7 cellular contexts compared by ENCODE assay signal in the genomic region with DNA sequence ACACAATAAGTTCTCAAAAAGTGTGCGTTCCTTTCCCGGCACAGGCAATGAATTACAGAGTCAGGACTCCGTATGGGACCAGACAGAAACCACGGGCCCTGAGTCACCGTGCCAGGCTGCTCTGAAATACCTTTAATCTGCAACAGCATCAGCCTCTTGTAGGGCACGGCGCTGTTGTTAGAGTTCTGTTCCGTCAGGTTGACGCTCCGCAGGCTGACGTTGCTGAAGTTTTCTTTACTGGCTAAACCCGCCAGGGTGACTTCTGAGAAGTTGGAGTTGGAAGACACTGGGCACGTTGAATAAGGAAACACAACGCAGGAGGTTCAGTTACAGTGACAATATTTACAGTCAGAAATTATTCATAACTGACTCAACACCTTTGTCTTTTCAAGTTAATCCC.
DNase-seq lines count a peak whose midpoint lies in the region; ATAC-seq, FAIRE-seq and TF ChIP-seq lines count a peak whose summit lies in the region.
"Not testable (repeated sequence)": the region's sequence is repeated elsewhere in the genome, so short reads cannot be mapped to it uniquely, and the experiment has no call there.

No MANE protein-coding gene starts in this region.

- not testable (repeated sequence) for H3K27me3 ChIP-seq in astrocyte (ENCODE audit: insufficient read depth, low read length); esophagus squamous epithelium; muscle layer of colon (ENCODE audit: control insufficient read depth in 1 of 2, insufficient read depth in 2 of 2, low read length in 2 of 2)

- TF ChIP-seq CTCF in activated CD8-positive, alpha-beta T cell treated with anti-CD3 and anti-CD28 coated beads for 36 hours (IDR thresholded peaks at IDR 0.05); astrocyte (IDR thresholded peaks at IDR 0.05; ENCODE audit: insufficient read depth, low read depth, low read length); esophagus squamous epithelium (IDR thresholded peaks at IDR 0.05): not testable (repeated sequence)

- 64 to 75% methylated on average over 5 to 14 of the region's 14 CpGs for WGBS in esophagus squamous epithelium, 2 donors

- not testable (repeated sequence) for H3K9me3 ChIP-seq in astrocyte (ENCODE audit: insufficient read depth, low read depth, low read length); esophagus squamous epithelium; muscle layer of colon (ENCODE audit: low read length)

- POLR2A ChIA-PET in activated CD8-positive, alpha-beta T cell treated with anti-CD3 and anti-CD28 coated beads for 36 hours (lab: Charles Lee) = not testable (repeated sequence)

- intact Hi-C loops in activated CD8-positive, alpha-beta T cell treated with anti-CD3 and anti-CD28 coated beads for 36 hours (cut with micrococcal nuclease); esophagus squamous epithelium (cut with DNase I): not testable (repeated sequence)

- not testable (repeated sequence) for H2AFZ ChIP-seq in astrocyte (ENCODE audit: low read depth, low read length)

- H3K4me3 Mint-ChIP-seq in activated CD8-positive, alpha-beta T cell treated with anti-CD3 and anti-CD28 coated beads for 36 hours; astrocyte (ENCODE audit: unreplicated experiment); stimulated activated effector memory CD8-positive, alpha-beta T cell treated with anti-CD3 and anti-CD28 coated beads, Interleukin-12 subunit alpha, Interleukin-12 subunit beta, amount 100 ng/mL, for 72 hours: not testable (repeated sequence)

- H3K36me3 ChIP-seq in astrocyte (ENCODE audit: insufficient read depth, low read length) = peaks cover 14% of the 10 kb centered on the region
- peaks cover 6 to 100% (median 26%) of the 10 kb centered on the region in 3 donors for H3K36me3 ChIP-seq in esophagus squamous epithelium
- H3K36me3 ChIP-seq in muscle layer of colon (ENCODE audit: insufficient read depth, low read length) = peaks cover 78% of the 10 kb centered on the region

- not testable (repeated sequence) for H3K9ac ChIP-seq in astrocyte (ENCODE audit: low read length); muscle layer of colon (ENCODE audit: low read length)

- H3K4me3 ChIP-seq in astrocyte (ENCODE audit: insufficient read depth, low read depth, low read length); esophagus squamous epithelium; muscle layer of colon (ENCODE audit: low read depth in 1 of 2, low read length in 2 of 2): not testable (repeated sequence)

- not testable (repeated sequence) for H3K27ac ChIP-seq in astrocyte (ENCODE audit: low read depth, low read length)
- H3K27ac ChIP-seq in esophagus squamous epithelium (peak overlapping the region; percentile 14 to 54 (median 42)), muscle layer of colon (ENCODE audit: low read depth, low read length) (peak overlapping the region; percentile 73)

- H3K36me3 Mint-ChIP-seq in activated CD8-positive, alpha-beta T cell treated with anti-CD3 and anti-CD28 coated beads for 36 hours (ENCODE audit: low read depth) = peaks cover 36% of the 10 kb centered on the region
- H3K36me3 Mint-ChIP-seq in astrocyte (ENCODE audit: low read depth, unreplicated experiment) = peaks cover 22% of the 10 kb centered on the region
- peaks cover 57% of the 10 kb centered on the region for H3K36me3 Mint-ChIP-seq in stimulated activated effector memory CD8-positive, alpha-beta T cell treated with anti-CD3 and anti-CD28 coated beads, Interleukin-12 subunit alpha, Interleukin-12 subunit beta, amount 100 ng/mL, for 72 hours

- not testable (repeated sequence) for H3K9me3 Mint-ChIP-seq in activated CD8-positive, alpha-beta T cell treated with anti-CD3 and anti-CD28 coated beads for 36 hours; astrocyte (ENCODE audit: unreplicated experiment); stimulated activated effector memory CD8-positive, alpha-beta T cell treated with anti-CD3 and anti-CD28 coated beads, Interleukin-12 subunit alpha, Interleukin-12 subunit beta, amount 100 ng/mL, for 72 hours

- not testable (repeated sequence) for H3K27ac Mint-ChIP-seq in activated CD8-positive, alpha-beta T cell treated with anti-CD3 and anti-CD28 coated beads for 36 hours; astrocyte (ENCODE audit: unreplicated experiment); stimulated activated effector memory CD8-positive, alpha-beta T cell treated with anti-CD3 and anti-CD28 coated beads, Interleukin-12 subunit alpha, Interleukin-12 subunit beta, amount 100 ng/mL, for 72 hours

- not testable (repeated sequence) for TF ChIP-seq POLR2A in esophagus squamous epithelium (IDR thresholded peaks at IDR 0.05)

- H4K20me1 ChIP-seq in astrocyte (ENCODE audit: insufficient read depth, low read length) = not testable (repeated sequence)

- not testable (repeated sequence) for DNase-seq in HTR-8/SVneo (ENCODE audit: insufficient read length, low spot score); activated CD8-positive, alpha-beta T cell treated with anti-CD3 and anti-CD28 coated beads for 36 hours; astrocyte (ENCODE audit: low read depth); esophagus squamous epithelium (lab: John Stamatoyannopoulos, UW); stimulated activated effector memory CD8-positive, alpha-beta T cell treated with anti-CD3 and anti-CD28 coated beads, Interleukin-12 subunit alpha, Interleukin-12 subunit beta, amount 100 ng/mL, for 72 hours (ENCODE audit: low spot score in 2 of 2)

- not testable (repeated sequence) for H3K79me2 ChIP-seq in astrocyte (ENCODE audit: insufficient read depth, low read length)

- peaks cover 47% of the 10 kb centered on the region for H3K4me1 Mint-ChIP-seq in activated CD8-positive, alpha-beta T cell treated with anti-CD3 and anti-CD28 coated beads for 36 hours (ENCODE audit: low read depth)
- peaks cover 14% of the 10 kb centered on the region for H3K4me1 Mint-ChIP-seq in astrocyte (ENCODE audit: low read depth, unreplicated experiment)
- peaks cover 16% of the 10 kb centered on the region for H3K4me1 Mint-ChIP-seq in stimulated activated effector memory CD8-positive, alpha-beta T cell treated with anti-CD3 and anti-CD28 coated beads, Interleukin-12 subunit alpha, Interleukin-12 subunit beta, amount 100 ng/mL, for 72 hours

- peak; percentile 12; the same call in 1 of the 3 replicates for ATAC-seq in SK-N-SH treated with all-trans-retinoic acid at 6 μM for 48 hours
- ATAC-seq in activated CD8-positive, alpha-beta T cell treated with anti-CD3 and anti-CD28 coated beads for 36 hours = peak; percentile 50
- ATAC-seq in stimulated activated effector memory CD8-positive, alpha-beta T cell treated with anti-CD3 and anti-CD28 coated beads, Interleukin-12 subunit alpha, Interleukin-12 subunit beta, amount 100 ng/mL, for 72 hours = peak; percentile 82

- CTCF ChIA-PET in activated CD8-positive, alpha-beta T cell treated with anti-CD3 and anti-CD28 coated beads for 36 hours (lab: Charles Lee) = interaction anchor here (1.0 to 3.0 kb wide), 2 partner anchors 8 to 78 kb away, joined by 3 to 25 read pairs; no protein-coding TSS in a partner anchor

- not testable (repeated sequence) for H3K4me2 ChIP-seq in astrocyte (ENCODE audit: low read length)

- not testable (repeated sequence) for H3K4me1 ChIP-seq in astrocyte (ENCODE audit: insufficient read depth, low read length); esophagus squamous epithelium
- peaks cover 32% of the 10 kb centered on the region for H3K4me1 ChIP-seq in muscle layer of colon (ENCODE audit: insufficient read depth, low read length)

- FAIRE-seq in HTR-8/SVneo (lab: Jason Lieb, UNC) (peak; percentile 96), astrocyte (lab: Jason Lieb, UNC) (peak; percentile 73)

- not testable (repeated sequence) for H3K27me3 Mint-ChIP-seq in activated CD8-positive, alpha-beta T cell treated with anti-CD3 and anti-CD28 coated beads for 36 hours; astrocyte (ENCODE audit: low read depth, unreplicated experiment)

Comparison
In these comparisons a context has a peak if more than half of its experiments do, and no peak if none do; other contexts are left out.
1. ATAC-seq: peak in every context shown above with its lines; median percentile 82 in stimulated activated effector memory CD8-positive, alpha-beta T cell treated with anti-CD3 and anti-CD28 coated beads, Interleukin-12 subunit alpha, Interleukin-12 subunit beta, amount 100 ng/mL, for 72 hours; 50 in activated CD8-positive, alpha-beta T cell treated with anti-CD3 and anti-CD28 coated beads for 36 hours; 12 in SK-N-SH treated with all-trans-retinoic acid at 6 μM for 48 hours.